In genomic region chr17:49715717-49716279, GRCh38 we compare ENCODE assay signal across 12 cellular contexts. TPM values are rescaled to one million over a fixed set of nuclear protein-coding genes. Genes with fewer than 3 reads are reported as not detected.
DNase-seq lines count a peak whose midpoint lies in the region; ATAC-seq and TF ChIP-seq lines count a peak whose summit lies in the region.
"Had no signal": no experiment of that assay in that cellular context is flagged by ENCODE, and none has a peak within 500 bp of the region (broad histone marks: within the 10 kb centered on the region; RNA-seq: fewer than 3 reads in every experiment).

No MANE protein-coding gene starts in this region.

- no peaks in the 10 kb centered on the region for H3K27me3 Mint-ChIP-seq in CD4-positive, alpha-beta T cell
- no peaks in the 10 kb centered on the region for H3K27me3 Mint-ChIP-seq in activated naive CD4-positive, alpha-beta T cell treated with anti-CD3 and anti-CD28 coated beads for 36 hours (ENCODE audit: low read depth)
- no peaks in the 10 kb centered on the region for H3K27me3 Mint-ChIP-seq in naive B cell

- peak overlapping the region; percentile 80 for H3K27ac Mint-ChIP-seq in CD4-positive, alpha-beta T cell
- H3K27ac Mint-ChIP-seq in activated naive CD4-positive, alpha-beta T cell treated with anti-CD3 and anti-CD28 coated beads for 36 hours, result peak overlapping the region; percentile 77
- peak overlapping the region in 5 of 6 donors; percentile 44 to 74 (median 66) for H3K27ac Mint-ChIP-seq in naive B cell

- H3K4me3 Mint-ChIP-seq in CD4-positive, alpha-beta T cell, result peak overlapping the region; percentile 58
- H3K4me3 Mint-ChIP-seq in activated naive CD4-positive, alpha-beta T cell treated with anti-CD3 and anti-CD28 coated beads for 36 hours, result no peak overlapping the region
- H3K4me3 Mint-ChIP-seq in naive B cell, result peak overlapping the region in 1 of 8 donors; percentile 15

- no peak for TF ChIP-seq CTCF in CD4-positive, alpha-beta T cell (IDR thresholded peaks at IDR 0.05)

- CTCF ChIA-PET in CD4-positive, alpha-beta T cell (lab: Charles Lee), result interaction anchor here (0.5 to 2.6 kb wide), 9 partner anchors 8 to 1992 kb away, joined by 3 to 10 read pairs (median 3); partner anchors contain the start of genes FAM117A and SLC35B1
- CTCF ChIA-PET in activated naive CD4-positive, alpha-beta T cell treated with anti-CD3 and anti-CD28 coated beads for 36 hours (lab: Charles Lee), result interaction anchor here (1.0 to 2.7 kb wide), 12 partner anchors 10 to 159 kb away, joined by 3 to 13 read pairs (median 4); partner anchors contain the start of gene FAM117A

- H3K4me1 Mint-ChIP-seq in CD4-positive, alpha-beta T cell (ENCODE audit: low read depth), result peaks cover 34% of the 10 kb centered on the region
- H3K4me1 Mint-ChIP-seq in activated naive CD4-positive, alpha-beta T cell treated with anti-CD3 and anti-CD28 coated beads for 36 hours (ENCODE audit: low read depth), result peaks cover 37% of the 10 kb centered on the region
- H3K4me1 Mint-ChIP-seq in naive B cell, result peaks cover 11 to 26% (median 13%) of the 10 kb centered on the region in 3 donors

- POLR2A ChIA-PET in CD4-positive, alpha-beta T cell (lab: Charles Lee), result interaction anchor here (1.0 to 3.2 kb wide), 7 partner anchors 8 to 73 kb away, joined by 6 to 25 read pairs (median 13); partner anchors contain the start of genes FAM117A, KAT7 and SLC35B1

- peak overlapping the region; percentile 62 for H3K27ac ChIP-seq in CD4-positive, alpha-beta T cell (ENCODE audit: low read depth, low read length)
- H3K27ac ChIP-seq: C4-2B, epithelial cell of prostate had no signal

- peaks cover 94% of the 10 kb centered on the region for H3K36me3 Mint-ChIP-seq in CD4-positive, alpha-beta T cell (ENCODE audit: low read depth)
- H3K36me3 Mint-ChIP-seq in activated naive CD4-positive, alpha-beta T cell treated with anti-CD3 and anti-CD28 coated beads for 36 hours (ENCODE audit: low read depth), result peaks cover 27% of the 10 kb centered on the region
- H3K36me3 Mint-ChIP-seq in naive B cell, result peaks cover 12 to 38% of the 10 kb centered on the region in 2 donors

- no peaks in the 10 kb centered on the region for H3K9me3 ChIP-seq in CD4-positive, alpha-beta T cell (ENCODE audit: control insufficient read depth, low read length)

- peak; percentile 72 for ATAC-seq in CD4-positive, alpha-beta T cell (ENCODE audit: poor library complexity)
- ATAC-seq in naive B cell (ENCODE audit: low read depth in 2 of 2), result no peak

- intact Hi-C loops in CD4-positive, alpha-beta T cell (cut with DNase I, micrococcal nuclease), result loop anchor here (2.0 kb wide), 2 partner anchors 23 to 47 kb away; no protein-coding TSS in a partner anchor
- intact Hi-C loops in activated naive CD4-positive, alpha-beta T cell treated with anti-CD3 and anti-CD28 coated beads for 36 hours (cut with micrococcal nuclease), result loop anchor here (1.0 kb wide), 2 partner anchors 34 to 49 kb away; partner anchors contain the start of gene FAM117A

- no peaks in the 10 kb centered on the region for H3K27me3 ChIP-seq in CD4-positive, alpha-beta T cell (ENCODE audit: control insufficient read depth, insufficient read depth, low read length)

- peak in 3 of 10 experiments; percentile 20 to 39 (median 32) for DNase-seq in CD4-positive, alpha-beta T cell
- DNase-seq in T follicular helper cell (ENCODE audit: low read depth) (peak; percentile 36), naive B cell (no peak), NCI-H2029 treated with DMSO at 0.1 percent for 48 hours (lab: John Stamatoyannopoulos, UW) (no peak), 8988T (no peak), GF-D8 (lab: John Stamatoyannopoulos, UW) (no peak)
- DNase-seq in activated naive CD4-positive, alpha-beta T cell treated with anti-CD3 and anti-CD28 coated beads for 36 hours, result peak; percentile 46
- DNase-seq in effector CD8-positive, alpha-beta T cell (lab: John Stamatoyannopoulos, UW), result no peak
- DNase-seq: MV-4-11, posterior cingulate gyrus had no signal

- no peaks in the 10 kb centered on the region for H3K9me3 Mint-ChIP-seq in CD4-positive, alpha-beta T cell
- no peaks in the 10 kb centered on the region for H3K9me3 Mint-ChIP-seq in activated naive CD4-positive, alpha-beta T cell treated with anti-CD3 and anti-CD28 coated beads for 36 hours
- H3K9me3 Mint-ChIP-seq in naive B cell, result no peaks in the 10 kb centered on the region

RNA-seq across cellular contexts. Expression of gene SLC35B1, which starts 8.0 kb away (rescaled TPM):
- total RNA-seq in CD4-positive, alpha-beta T cell, result 10 to 100 TPM; 44.0 to 46.8 TPM
- total RNA-seq in activated naive CD4-positive, alpha-beta T cell treated with anti-CD3 and anti-CD28 coated beads for 36 hours, result 10 to 100 TPM; 35.3 to 39.5 TPM
- 10 to 100 TPM; 20.6 to 47.5 (median 25.7) TPM for polyA plus RNA-seq in naive B cell (ENCODE audit: low read depth in 6 of 6)

RNA-seq across cellular contexts. Expression of gene SPOP, which starts 37.9 kb away (rescaled TPM):
- 10 to 100 TPM; 38.7 to 41.5 TPM for total RNA-seq in CD4-positive, alpha-beta T cell
- total RNA-seq in activated naive CD4-positive, alpha-beta T cell treated with anti-CD3 and anti-CD28 coated beads for 36 hours, result 10 to 100 TPM; 66.9 to 69.2 TPM
- polyA plus RNA-seq in naive B cell (ENCODE audit: low read depth in 6 of 6), result 100 to 1,000 TPM in 1 of 6 donors, 10 to 100 TPM in 5; 78.4 to 131 (median 95.3) TPM

RNA-seq across cellular contexts. Expression of gene FAM117A, which starts 48.1 kb away (rescaled TPM):
- total RNA-seq in CD4-positive, alpha-beta T cell, result 10 to 100 TPM; 23.2 to 26.5 TPM
- total RNA-seq in activated naive CD4-positive, alpha-beta T cell treated with anti-CD3 and anti-CD28 coated beads for 36 hours, result 10 to 100 TPM; 17.7 TPM
- polyA plus RNA-seq in naive B cell (ENCODE audit: low read depth in 6 of 6), result 10 to 100 TPM; 36.4 to 66.0 (median 54.3) TPM

Comparison
In these comparisons a context has a peak if more than half of its experiments do, and no peak if none do; other contexts are left out.
1. DNase-seq: peak in T follicular helper cell (single experiment) and activated naive CD4-positive, alpha-beta T cell treated with anti-CD3 and anti-CD28 coated beads for 36 hours (single experiment); none in naive B cell (single experiment), effector CD8-positive, alpha-beta T cell (single experiment), NCI-H2029 treated with DMSO at 0.1 percent for 48 hours (single experiment), 8988T (single experiment) and GF-D8 (single experiment).
2. Peak in every context shown above with its lines, with median percentiles within 50 percentile points of each other: H3K27ac Mint-ChIP-seq.